Comparison of ENCODE assay signal across 16 cellular contexts in genomic region chr12:32949815-32950214, GRCh38. TPM values are rescaled to one million over a fixed set of nuclear protein-coding genes. Genes with fewer than 3 reads are reported as not detected.
A peak's percentile ranks its signal among the peaks of the same experiment; 100 is the strongest.
DNase-seq lines count a peak whose midpoint lies in the region; ATAC-seq and TF ChIP-seq lines count a peak whose summit lies in the region.
"Had no signal": no experiment of that assay in that cellular context is flagged by ENCODE, and none has a peak within 500 bp of the region (broad histone marks: within the 10 kb centered on the region; RNA-seq: fewer than 3 reads in every experiment).

No MANE protein-coding gene starts in this region.

- H3K9me3 ChIP-seq in endodermal cell (ENCODE audit: control insufficient read depth, low read length) = peaks cover 5% of the 10 kb centered on the region
- H3K9me3 ChIP-seq: BE2C, Caco-2 had no signal

- no peaks in the 10 kb centered on the region for H3K27me3 Mint-ChIP-seq in endodermal cell (ENCODE audit: insufficient read depth)
- no peaks in the 10 kb centered on the region for H3K27me3 Mint-ChIP-seq in nephron progenitor cell (ENCODE audit: low read depth, poor library complexity)
- H3K27me3 Mint-ChIP-seq in progenitor cell of endocrine pancreas = no peaks in the 10 kb centered on the region
- H3K27me3 Mint-ChIP-seq in type B pancreatic cell = no peaks in the 10 kb centered on the region
- H3K27me3 Mint-ChIP-seq: CD4-positive, alpha-beta T cell had no signal

- no peak for ATAC-seq in GM21515 (IDR thresholded peaks at IDR 0.05; ENCODE audit: unreplicated experiment)
- ATAC-seq: HCT116 had no signal

- peak; percentile 9 for DNase-seq in NCI-H82 (lab: John Stamatoyannopoulos, UW)
- no peak for DNase-seq in NCI-H82 treated with DMSO at 0.1 percent for 48 hours (lab: John Stamatoyannopoulos, UW; ENCODE audit: unreplicated experiment)
- peak; percentile 56 for DNase-seq in endodermal cell
- peak; percentile 25 for DNase-seq in nephron progenitor cell
- DNase-seq in progenitor cell of endocrine pancreas (ENCODE audit: low spot score, unreplicated experiment) = no peak
- DNase-seq in type B pancreatic cell (ENCODE audit: extremely low spot score, unreplicated experiment) = no peak
- DNase-seq: BE2C; C1 segment of cervical spinal cord; Caco-2; CD4-positive, alpha-beta T cell; GOT3; H7; HFFc6; IMR-90 had no signal

- no peaks in the 10 kb centered on the region for H3K36me3 Mint-ChIP-seq in endodermal cell (ENCODE audit: low read depth)
- H3K36me3 Mint-ChIP-seq in nephron progenitor cell (ENCODE audit: low read depth) = no peaks in the 10 kb centered on the region
- no peaks in the 10 kb centered on the region for H3K36me3 Mint-ChIP-seq in progenitor cell of endocrine pancreas (ENCODE audit: insufficient read depth)
- H3K36me3 Mint-ChIP-seq in type B pancreatic cell = no peaks in the 10 kb centered on the region

- H3K4me1 ChIP-seq in endodermal cell (ENCODE audit: control insufficient read depth, insufficient read depth, low read length) = peaks cover 2% of the 10 kb centered on the region
- H3K4me1 ChIP-seq: BE2C had no signal

- no peaks in the 10 kb centered on the region for H3K27me3 ChIP-seq in endodermal cell (ENCODE audit: control insufficient read depth, insufficient read depth, low read length, poor library complexity, severe bottlenecking)
- H3K27me3 ChIP-seq: BE2C had no signal

- H3K36me3 ChIP-seq in endodermal cell (ENCODE audit: control insufficient read depth, insufficient read depth, low read length) = no peaks in the 10 kb centered on the region
- H3K36me3 ChIP-seq: BE2C had no signal

- H3K27ac Mint-ChIP-seq in endodermal cell (peak overlapping the region; percentile 16), nephron progenitor cell (no peak overlapping the region), progenitor cell of endocrine pancreas (peak overlapping the region; percentile 62), type B pancreatic cell (no peak overlapping the region)
- H3K27ac Mint-ChIP-seq: CD4-positive, alpha-beta T cell; HFFc6 had no signal

- H3K4me3 Mint-ChIP-seq in endodermal cell = no peak overlapping the region
- H3K4me3 Mint-ChIP-seq in nephron progenitor cell = no peak overlapping the region
- no peak overlapping the region for H3K4me3 Mint-ChIP-seq in progenitor cell of endocrine pancreas (ENCODE audit: low read depth)
- no peak overlapping the region for H3K4me3 Mint-ChIP-seq in type B pancreatic cell
- H3K4me3 Mint-ChIP-seq: CD4-positive, alpha-beta T cell; HFFc6 had no signal

- H3K27ac ChIP-seq in endodermal cell (ENCODE audit: low read depth, low read length) = no peak overlapping the region

- peaks cover 20% of the 10 kb centered on the region for H3K4me1 Mint-ChIP-seq in endodermal cell
- H3K4me1 Mint-ChIP-seq in nephron progenitor cell = peaks cover 8% of the 10 kb centered on the region
- H3K4me1 Mint-ChIP-seq in progenitor cell of endocrine pancreas (ENCODE audit: low read depth) = peaks cover 9% of the 10 kb centered on the region
- no peaks in the 10 kb centered on the region for H3K4me1 Mint-ChIP-seq in type B pancreatic cell (ENCODE audit: unreplicated experiment)

- H3K9ac ChIP-seq in endodermal cell (ENCODE audit: extremely low read depth, low read length, poor library complexity, severe bottlenecking) = no peak overlapping the region

- H3K9me3 Mint-ChIP-seq in endodermal cell (peaks cover 11% of the 10 kb centered on the region), nephron progenitor cell (no peaks in the 10 kb centered on the region), progenitor cell of endocrine pancreas (ENCODE audit: low read depth) (no peaks in the 10 kb centered on the region), type B pancreatic cell (no peaks in the 10 kb centered on the region)
- H3K9me3 Mint-ChIP-seq: CD4-positive, alpha-beta T cell had no signal

- no peak for TF ChIP-seq CTCF in endodermal cell (conservative IDR thresholded peaks at IDR 0.05)
- TF ChIP-seq CTCF in nephron progenitor cell (IDR thresholded peaks at IDR 0.05) = no peak
- no peak for TF ChIP-seq CTCF in progenitor cell of endocrine pancreas (IDR thresholded peaks at IDR 0.05; ENCODE audit: unreplicated experiment)
- TF ChIP-seq CTCF in type B pancreatic cell (conservative IDR thresholded peaks at IDR 0.05) = no peak

- 94 to 100% methylated on average over 1 to 3 of the region's 3 CpGs for WGBS in endodermal cell (ENCODE audit: insufficient coverage in 1 of 2, insufficient read length in 1 of 2), 2 experiments

- no peak overlapping the region for H3K4me3 ChIP-seq in endodermal cell (ENCODE audit: low read length)

RNA-seq across cellular contexts. Expression of gene PKP2, which starts 53.2 kb away (rescaled TPM):
- total RNA-seq in endodermal cell = 100 to 1,000 TPM in 1 of 2 donors, 10 to 100 TPM in 1; 62.5 to 124 TPM
- polyA plus RNA-seq in endodermal cell (2013, experiment 1 of 2) = 18.1 TPM
- 20.5 TPM for polyA plus RNA-seq in endodermal cell (2013, experiment 2 of 2)
- 102 and 103 TPM in 2 replicates for total RNA-seq in progenitor cell of endocrine pancreas
- 29.5 and 116 TPM in 2 replicates for total RNA-seq in type B pancreatic cell (ENCODE audit: low replicate concordance)

Comparison
In these comparisons a context has a peak if more than half of its experiments do, and no peak if none do; other contexts are left out.
1. DNase-seq: peak in NCI-H82 (single experiment), endodermal cell (single experiment) and nephron progenitor cell (single experiment); none in NCI-H82 treated with DMSO at 0.1 percent for 48 hours (single experiment), progenitor cell of endocrine pancreas (single experiment) and type B pancreatic cell (single experiment).
2. H3K27ac Mint-ChIP-seq: peak in endodermal cell (single experiment) and progenitor cell of endocrine pancreas (single experiment); none in nephron progenitor cell (single experiment) and type B pancreatic cell (single experiment).